ENCODE assay signal across 9 cellular contexts in genomic region chr11:111540921-111541208, GRCh38. TPM values are rescaled to one million over a fixed set of nuclear protein-coding genes. Genes with fewer than 3 reads are reported as not detected.
A peak's percentile ranks its signal among the peaks of the same experiment; 100 is the strongest.
DNase-seq lines count a peak whose midpoint lies in the region; ATAC-seq, FAIRE-seq and TF ChIP-seq lines count a peak whose summit lies in the region.
"Had no signal": no experiment of that assay in that cellular context is flagged by ENCODE, and none has a peak within 500 bp of the region (broad histone marks: within the 10 kb centered on the region; RNA-seq: fewer than 3 reads in every experiment).

No MANE protein-coding gene starts in this region.

- peak overlapping the region; percentile 43 for H3K4me3 Mint-ChIP-seq in activated CD8-positive, alpha-beta memory T cell treated with anti-CD3 and anti-CD28 coated beads, Interleukin-2, amount 10 ng/mL, durations not matched to agents 7 days and 5 days
- peak overlapping the region; percentile 78 for H3K4me3 Mint-ChIP-seq in memory B cell

- DNase-seq in activated CD8-positive, alpha-beta memory T cell treated with anti-CD3 and anti-CD28 coated beads, Interleukin-2, amount 10 ng/mL, durations not matched to agents 7 days and 5 days: no peak
- DNase-seq in activated CD8-positive, alpha-beta memory T cell treated with anti-CD3 and anti-CD28 coated beads for 24 hours: no peak
- DNase-seq in dermis blood vessel endothelial cell (peak; percentile 19), memory B cell (ENCODE audit: low spot score in 2 of 2) (peak in 1 of 2 donors; percentile 20), tibial nerve (ENCODE audit: low spot score in 2 of 2) (no peak), RCC 7860 (ENCODE audit: low spot score) (no peak)
- no peak for DNase-seq in stimulated activated CD4-positive, alpha-beta T cell treated with anti-CD3 and anti-CD28 coated beads, Interleukin-12 subunit alpha, Interleukin-12 subunit beta, amount 100 ng/mL, for 4 hours

- H3K27me3 Mint-ChIP-seq in activated CD8-positive, alpha-beta memory T cell treated with anti-CD3 and anti-CD28 coated beads, Interleukin-2, amount 10 ng/mL, durations not matched to agents 7 days and 5 days: peaks cover 79% of the 10 kb centered on the region
- H3K27me3 Mint-ChIP-seq in memory B cell: peaks cover 30% of the 10 kb centered on the region

- peak; percentile 18 for ATAC-seq in activated CD8-positive, alpha-beta memory T cell treated with anti-CD3 and anti-CD28 coated beads, Interleukin-2, amount 10 ng/mL, durations not matched to agents 7 days and 5 days
- ATAC-seq in memory B cell (ENCODE audit: low read depth) (peak; percentile 22), GM21619 (IDR thresholded peaks at IDR 0.05; ENCODE audit: unreplicated experiment) (no peak)

- peaks cover 0 to 3% of the 10 kb centered on the region in 2 donors for H3K27me3 ChIP-seq in tibial nerve

- peaks cover 7% of the 10 kb centered on the region for H3K36me3 Mint-ChIP-seq in activated CD8-positive, alpha-beta memory T cell treated with anti-CD3 and anti-CD28 coated beads, Interleukin-2, amount 10 ng/mL, durations not matched to agents 7 days and 5 days
- no peaks in the 10 kb centered on the region for H3K36me3 Mint-ChIP-seq in memory B cell

- H3K9me3 ChIP-seq in tibial nerve: no peaks in the 10 kb centered on the region

- peaks cover 0 to 27% (median 10%) of the 10 kb centered on the region in 4 donors for H3K4me1 ChIP-seq in tibial nerve

- no peak for TF ChIP-seq POLR2A in tibial nerve (IDR thresholded peaks at IDR 0.05)

- H3K27ac ChIP-seq in tibial nerve: peak overlapping the region; percentile 38 to 85 (median 68)

- H3K4me3 ChIP-seq in tibial nerve: peak overlapping the region; percentile 56 to 78 (median 63)

- 0 to 1% methylated on average over 5 to 14 of the region's 22 CpGs for WGBS in tibial nerve, 2 donors

- H3K36me3 ChIP-seq in tibial nerve: peaks cover 0 to 17% (median 0%) of the 10 kb centered on the region in 3 donors

- no peak overlapping the region for H3K27ac Mint-ChIP-seq in activated CD8-positive, alpha-beta memory T cell treated with anti-CD3 and anti-CD28 coated beads, Interleukin-2, amount 10 ng/mL, durations not matched to agents 7 days and 5 days
- H3K27ac Mint-ChIP-seq in memory B cell: no peak overlapping the region

- TF ChIP-seq EP300 in tibial nerve (IDR thresholded peaks at IDR 0.05): no peak

- CTCF ChIA-PET in activated CD8-positive, alpha-beta memory T cell treated with anti-CD3 and anti-CD28 coated beads, Interleukin-2, amount 10 ng/mL, durations not matched to agents 7 days and 5 days (lab: Charles Lee): interaction anchor here (1.7 to 2.5 kb wide), 3 partner anchors 9 to 112 kb away, joined by 3 to 9 read pairs (median 5); no protein-coding TSS in a partner anchor

- no peak for FAIRE-seq in RCC 7860 (lab: Jason Lieb, UNC)

- no peak for TF ChIP-seq CTCF in tibial nerve (IDR thresholded peaks at IDR 0.05)

- H3K9me3 Mint-ChIP-seq in activated CD8-positive, alpha-beta memory T cell treated with anti-CD3 and anti-CD28 coated beads, Interleukin-2, amount 10 ng/mL, durations not matched to agents 7 days and 5 days (ENCODE audit: low read depth): no peaks in the 10 kb centered on the region
- no peaks in the 10 kb centered on the region for H3K9me3 Mint-ChIP-seq in memory B cell

- H3K4me1 Mint-ChIP-seq in activated CD8-positive, alpha-beta memory T cell treated with anti-CD3 and anti-CD28 coated beads, Interleukin-2, amount 10 ng/mL, durations not matched to agents 7 days and 5 days: peaks cover 36% of the 10 kb centered on the region
- H3K4me1 Mint-ChIP-seq in memory B cell: peaks cover 6% of the 10 kb centered on the region

RNA-seq across cellular contexts. Expression of gene LAYN, which starts 0.3 kb away (rescaled TPM):
- 10 to 100 TPM in 1 of 2 experiments, 1 to 10 TPM in 1; 5.6 to 40.1 TPM for total RNA-seq in activated CD8-positive, alpha-beta memory T cell treated with anti-CD3 and anti-CD28 coated beads, Interleukin-2, amount 10 ng/mL, durations not matched to agents 7 days and 5 days
- total RNA-seq in dermis blood vessel endothelial cell (71.8 and 91.7 TPM in 2 replicates), tibial nerve (10 to 100 TPM in 1 of 4 donors, 1 to 10 TPM in 3; 4.6 to 20.1 (median 5.2) TPM)

RNA-seq across cellular contexts. Expression of gene HOATZ, which starts 26.3 kb away (rescaled TPM):
- total RNA-seq in activated CD8-positive, alpha-beta memory T cell treated with anti-CD3 and anti-CD28 coated beads, Interleukin-2, amount 10 ng/mL, durations not matched to agents 7 days and 5 days: not detected
- total RNA-seq in dermis blood vessel endothelial cell (not detected in 2 replicates), tibial nerve (not detected)
- total RNA-seq: HT1080 had no signal

RNA-seq across cellular contexts. Expression of gene BTG4, which starts 28.7 kb away (rescaled TPM):
- total RNA-seq in activated CD8-positive, alpha-beta memory T cell treated with anti-CD3 and anti-CD28 coated beads, Interleukin-2, amount 10 ng/mL, durations not matched to agents 7 days and 5 days: under 1 TPM in 1 of 2 experiments, not detected in 1; 0.30 TPM
- total RNA-seq in dermis blood vessel endothelial cell (not detected in 2 replicates), tibial nerve (not detected)
